In genomic region chr22:26992556-26992955, GRCh38 we compare ENCODE assay signal across 29 cellular contexts.
"Had no signal": no experiment of that assay in that cellular context is flagged by ENCODE, and none has a peak within 500 bp of the region (broad histone marks: within the 10 kb centered on the region; RNA-seq: fewer than 3 reads in every experiment).

No MANE protein-coding gene starts in this region.

- H3K4me1 ChIP-seq: heart left ventricle, left ventricle myocardium inferior, parathyroid adenoma, right atrium auricular region, right lobe of liver, suprapubic skin, tibial artery, upper lobe of right lung, uterus had no signal

- DNase-seq: heart left ventricle; hypothalamus; immature natural killer cell; kidney; left ventricle myocardium inferior; midbrain; mucosa of descending colon; naive thymus-derived CD4-positive, alpha-beta T cell; occipital lobe; right lobe of liver; stimulated activated CD4-positive, alpha-beta T cell treated with anti-CD3 and anti-CD28 coated beads, Interleukin-12 subunit alpha, Interleukin-12 subunit beta, amount 100 ng/mL, for 4 hours; stimulated activated CD4-positive, alpha-beta T cell treated with anti-CD3 and anti-CD28 coated beads, Interleukin-15, amount 100 ng/mL, for 24 hours; stimulated activated CD4-positive, alpha-beta T cell treated with anti-CD3 and anti-CD28 coated beads, Interleukin-2, amount 100 ng/mL, for 24 hours; stimulated activated CD4-positive, alpha-beta T cell treated with anti-CD3 and anti-CD28 coated beads, Interleukin-4, amount 100 ng/mL, for 1 hour; stimulated activated naive B cell treated with anti-CD40 and anti-IgM and Interleukin-4, amounts not matched to agents 10 μg/mL and 1 μg/mL and 100 μg/mL, for 72 hours; stimulated activated naive CD8-positive, alpha-beta T cell treated with anti-CD3 and anti-CD28 coated beads, Interleukin-15, Interleukin-2, amounts not matched to agents 100 U/mL and 50 U/mL, for 24 hours; stomach; tibial artery; trophoblast cell; upper lobe of right lung; uterus had no signal

- H3K27ac ChIP-seq: left ventricle myocardium inferior, neutrophil, parathyroid adenoma, right atrium auricular region, right lobe of liver, skin epidermis, suprapubic skin, thoracic aorta, tibial artery, upper lobe of right lung, uterus had no signal

- H3K9me3 ChIP-seq: heart left ventricle, left ventricle myocardium inferior, mucosa of descending colon, neutrophil, right atrium auricular region, right lobe of liver, stomach, suprapubic skin, thoracic aorta, tibial artery, upper lobe of right lung, uterus had no signal

- ATAC-seq: heart left ventricle; mucosa of descending colon; naive thymus-derived CD4-positive, alpha-beta T cell; natural killer cell treated with Interleukin-12 subunit alpha and Interleukin-12 subunit beta and Interleukin-15 and Interleukin-18, amount 100 ng/mL, for 72 hours; right lobe of liver; stimulated activated naive B cell treated with anti-CD40 and anti-IgM and Interleukin-4, amounts not matched to agents 10 μg/mL and 1 μg/mL and 100 μg/mL, for 72 hours; stimulated activated naive CD8-positive, alpha-beta T cell treated with anti-CD3 and anti-CD28 coated beads, Interleukin-15, Interleukin-2, amounts not matched to agents 100 U/mL and 50 U/mL, for 24 hours; upper lobe of right lung had no signal

- H2AFZ ChIP-seq: parathyroid adenoma had no signal

- H3K27me3 ChIP-seq: right atrium auricular region, right lobe of liver, stomach, suprapubic skin, tibial artery, upper lobe of right lung, uterus had no signal

- H3K4me3 ChIP-seq: heart left ventricle, left ventricle myocardium inferior, lung, mucosa of descending colon, right atrium auricular region, right lobe of liver, skin epidermis, stomach, suprapubic skin, thoracic aorta, tibial artery, upper lobe of right lung, uterus had no signal

- H3K9ac ChIP-seq: parathyroid adenoma had no signal

- H3K36me3 ChIP-seq: heart left ventricle, left ventricle myocardium inferior, neutrophil, right atrium auricular region, right lobe of liver, stomach, suprapubic skin, thoracic aorta, tibial artery, upper lobe of right lung, uterus had no signal
